In the genomic region with DNA sequence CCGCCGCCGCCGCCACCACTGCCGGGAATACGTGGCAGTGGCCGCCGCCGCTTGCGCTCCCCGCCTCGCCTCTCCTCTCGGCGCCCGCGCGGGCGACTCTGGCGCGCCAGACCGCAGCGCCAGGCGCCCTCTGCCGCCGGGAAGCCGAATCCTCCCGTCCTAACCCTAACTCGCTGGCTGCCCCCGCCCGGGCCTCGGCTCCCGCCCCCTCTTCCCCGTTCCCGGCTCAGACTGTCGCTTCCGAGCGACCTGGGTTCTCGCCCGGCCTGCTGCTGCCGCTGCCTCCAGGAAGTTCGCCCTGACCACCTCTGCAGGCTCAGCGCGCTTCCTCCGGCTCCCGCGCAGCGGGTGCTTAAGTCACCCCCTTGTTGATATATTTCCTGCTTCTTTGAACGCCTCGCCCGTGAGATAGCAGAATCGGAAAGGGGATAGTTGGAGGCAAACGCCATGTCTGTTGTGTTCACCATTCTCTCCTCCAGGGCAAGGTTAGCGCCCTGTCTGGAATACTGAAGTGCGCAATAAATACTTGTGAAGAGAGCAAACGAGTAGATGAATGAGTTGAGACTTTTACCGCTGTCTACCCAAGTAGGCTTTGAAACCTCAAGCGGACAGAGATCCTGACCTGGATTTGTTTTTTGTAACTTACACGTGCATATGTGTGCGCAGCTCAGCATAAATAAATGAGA, we compare ENCODE assay signal across 8 cellular contexts. TPM values are rescaled to one million over a fixed set of nuclear protein-coding genes. Genes with fewer than 3 reads are reported as not detected.
DNase-seq lines count a peak whose midpoint lies in the region; ATAC-seq and TF ChIP-seq lines count a peak whose summit lies in the region.

A gene with protein sequence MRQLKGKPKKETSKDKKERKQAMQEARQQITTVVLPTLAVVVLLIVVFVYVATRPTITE (minus strand): TSS at position 100 of the 686 bp plus-strand sequence. CDS start 64,202 bp downstream, outside the sequence.

- H3K27me3 Mint-ChIP-seq in activated T-helper 17 cell treated with anti-CD3 and anti-CD28 coated beads, Interleukin-2, amount 50 U/mL, for 72 hours: peaks cover 4% of the 10 kb centered on the region
- peaks cover 0 to 9% of the 10 kb centered on the region in 2 donors for H3K27me3 Mint-ChIP-seq in natural killer cell treated with Interleukin-12 subunit alpha and Interleukin-12 subunit beta and Interleukin-15 and Interleukin-18, amount 100 ng/mL, for 72 hours
- peaks cover 10% of the 10 kb centered on the region for H3K27me3 Mint-ChIP-seq in stimulated activated naive CD8-positive, alpha-beta T cell treated with anti-CD3 and anti-CD28 coated beads, Interleukin-15, Interleukin-2, amounts not matched to agents 100 ng/mL and 50 ng/mL, for 24 hours

- H3K27ac Mint-ChIP-seq in activated T-helper 17 cell treated with anti-CD3 and anti-CD28 coated beads, Interleukin-2, amount 50 U/mL, for 72 hours: peak within 1 kb of the TSS; percentile 93
- peak within 1 kb of the TSS; percentile 31 to 85 for H3K27ac Mint-ChIP-seq in natural killer cell treated with Interleukin-12 subunit alpha and Interleukin-12 subunit beta and Interleukin-15 and Interleukin-18, amount 100 ng/mL, for 72 hours
- H3K27ac Mint-ChIP-seq in stimulated activated naive CD8-positive, alpha-beta T cell treated with anti-CD3 and anti-CD28 coated beads, Interleukin-15, Interleukin-2, amounts not matched to agents 100 ng/mL and 50 ng/mL, for 24 hours: peak within 1 kb of the TSS; percentile 60

- H3K4me3 ChIP-seq in fibroblast of pulmonary artery (replicated peaks; ENCODE audit: low read depth, low read length): peak within 1 kb of the TSS; percentile 68

- CTCF ChIA-PET in RWPE1 (lab: Yijun Ruan, JAX): interaction anchor here (1.1 kb wide), 1 partner anchor 309 kb away, joined by 4 read pairs; no protein-coding TSS in a partner anchor

- H3K9me3 Mint-ChIP-seq in activated T-helper 17 cell treated with anti-CD3 and anti-CD28 coated beads, Interleukin-2, amount 50 U/mL, for 72 hours: no peaks in the 10 kb centered on the region
- no peaks in the 10 kb centered on the region for H3K9me3 Mint-ChIP-seq in natural killer cell treated with Interleukin-12 subunit alpha and Interleukin-12 subunit beta and Interleukin-15 and Interleukin-18, amount 100 ng/mL, for 72 hours
- no peaks in the 10 kb centered on the region for H3K9me3 Mint-ChIP-seq in stimulated activated naive CD8-positive, alpha-beta T cell treated with anti-CD3 and anti-CD28 coated beads, Interleukin-15, Interleukin-2, amounts not matched to agents 100 ng/mL and 50 ng/mL, for 24 hours

- no peaks in the 10 kb centered on the region for H3K36me3 Mint-ChIP-seq in activated T-helper 17 cell treated with anti-CD3 and anti-CD28 coated beads, Interleukin-2, amount 50 U/mL, for 72 hours (ENCODE audit: low read depth)
- H3K36me3 Mint-ChIP-seq in natural killer cell treated with Interleukin-12 subunit alpha and Interleukin-12 subunit beta and Interleukin-15 and Interleukin-18, amount 100 ng/mL, for 72 hours: no peaks in the 10 kb centered on the region
- H3K36me3 Mint-ChIP-seq in stimulated activated naive CD8-positive, alpha-beta T cell treated with anti-CD3 and anti-CD28 coated beads, Interleukin-15, Interleukin-2, amounts not matched to agents 100 ng/mL and 50 ng/mL, for 24 hours (ENCODE audit: low read depth): no peaks in the 10 kb centered on the region

- H3K4me3 Mint-ChIP-seq in activated T-helper 17 cell treated with anti-CD3 and anti-CD28 coated beads, Interleukin-2, amount 50 U/mL, for 72 hours: peak within 1 kb of the TSS; percentile 98
- H3K4me3 Mint-ChIP-seq in natural killer cell treated with Interleukin-12 subunit alpha and Interleukin-12 subunit beta and Interleukin-15 and Interleukin-18, amount 100 ng/mL, for 72 hours: peak within 1 kb of the TSS; percentile 93
- peak within 1 kb of the TSS; percentile 87 for H3K4me3 Mint-ChIP-seq in stimulated activated naive CD8-positive, alpha-beta T cell treated with anti-CD3 and anti-CD28 coated beads, Interleukin-15, Interleukin-2, amounts not matched to agents 100 ng/mL and 50 ng/mL, for 24 hours

- POLR2A ChIA-PET in RWPE1 (lab: Yijun Ruan, JAX; ENCODE audit: low non-redundant PET): no interaction called here

- H3K4me1 Mint-ChIP-seq in activated T-helper 17 cell treated with anti-CD3 and anti-CD28 coated beads, Interleukin-2, amount 50 U/mL, for 72 hours: peaks cover 21% of the 10 kb centered on the region
- H3K4me1 Mint-ChIP-seq in natural killer cell treated with Interleukin-12 subunit alpha and Interleukin-12 subunit beta and Interleukin-15 and Interleukin-18, amount 100 ng/mL, for 72 hours (ENCODE audit: low read depth in 2 of 2): peaks cover 13 to 15% of the 10 kb centered on the region in 2 donors
- H3K4me1 Mint-ChIP-seq in stimulated activated naive CD8-positive, alpha-beta T cell treated with anti-CD3 and anti-CD28 coated beads, Interleukin-15, Interleukin-2, amounts not matched to agents 100 ng/mL and 50 ng/mL, for 24 hours (ENCODE audit: low read depth): peaks cover 17% of the 10 kb centered on the region

- peak; percentile 74 for ATAC-seq in activated T-helper 17 cell treated with anti-CD3 and anti-CD28 coated beads, Interleukin-2, amount 50 U/mL, for 72 hours (replicated peaks)
- ATAC-seq in natural killer cell treated with Interleukin-12 subunit alpha and Interleukin-12 subunit beta and Interleukin-15 and Interleukin-18, amount 100 ng/mL, for 72 hours: peak; percentile 86 to 89

- TF ChIP-seq CTCF in LNCAP (IDR thresholded peaks at IDR 0.05): peak; percentile 73
- peak; percentile 77 for TF ChIP-seq CTCF in RWPE1 (conservative IDR thresholded peaks at IDR 0.05; ENCODE audit: low read depth)
- TF ChIP-seq CTCF in fibroblast of pulmonary artery (IDR thresholded peaks at IDR 0.05; ENCODE audit: low read length, missing control alignments): peak; percentile 37

- no peak within 1 kb of the TSS for H3K27ac ChIP-seq in RWPE1

- peak; percentile 84 for DNase-seq in EL
- DNase-seq in H4 (ENCODE audit: low spot score): peak; percentile 65
- peak; percentile 68 for DNase-seq in RWPE1 (ENCODE audit: low spot score)
- DNase-seq in fibroblast of pulmonary artery (ENCODE audit: low read depth): peak; percentile 71
- DNase-seq in natural killer cell treated with Interleukin-12 subunit alpha and Interleukin-12 subunit beta and Interleukin-15 and Interleukin-18, amount 100 ng/mL, for 72 hours (ENCODE audit: low spot score): peak; percentile 76

RNA-seq across cellular contexts. Expression of the gene that starts here (rescaled TPM):
- 22.9 and 75.8 TPM in 2 replicates for total RNA-seq in H4 (2014; rRNA removed; shearing (Covaris generic))
- total RNA-seq in activated T-helper 17 cell treated with anti-CD3 and anti-CD28 coated beads, Interleukin-2, amount 50 U/mL, for 72 hours: 10 to 100 TPM; 49.3 to 82.4 TPM
- total RNA-seq in natural killer cell treated with Interleukin-12 subunit alpha and Interleukin-12 subunit beta and Interleukin-15 and Interleukin-18, amount 100 ng/mL, for 72 hours: 10 to 100 TPM; 12.7 to 17.9 TPM
